In genomic region chr9:134717793-134718645, GRCh38 we compare ENCODE assay signal across 20 cellular contexts.
"Had no signal": no experiment of that assay in that cellular context is flagged by ENCODE, and none has a peak within 500 bp of the region (broad histone marks: within the 10 kb centered on the region; RNA-seq: fewer than 3 reads in every experiment).

No MANE protein-coding gene starts in this region.

- H3K4me3 Mint-ChIP-seq: activated CD4-positive, alpha-beta T cell treated with anti-CD3 and anti-CD28 coated beads, Interleukin-2, amount 10 ng/mL, durations not matched to agents 7 days and 5 days; activated CD8-positive, alpha-beta T cell treated with anti-CD3 and anti-CD28 coated beads, Interleukin-2, amount 10 ng/mL, durations not matched to agents 7 days and 5 days; activated T-cell treated with anti-CD3 and anti-CD28 coated beads, Interleukin-2, amount 50 U/mL, for 24 hours; effector memory CD8-positive, alpha-beta T cell; neural crest cell; stimulated activated effector memory CD8-positive, alpha-beta T cell treated with anti-CD3 and anti-CD28 coated beads, Interleukin-12 subunit alpha, Interleukin-12 subunit beta, amount 100 ng/mL, for 72 hours had no signal

- H3K4me1 Mint-ChIP-seq: activated CD4-positive, alpha-beta T cell treated with anti-CD3 and anti-CD28 coated beads, Interleukin-2, amount 10 ng/mL, durations not matched to agents 7 days and 5 days; neural crest cell had no signal

- DNase-seq: activated CD4-positive, alpha-beta T cell treated with anti-CD3 and anti-CD28 coated beads, Interleukin-2, amount 10 ng/mL, durations not matched to agents 7 days and 5 days; activated CD4-positive, CD25-positive, alpha-beta regulatory T cell; activated CD8-positive, alpha-beta T cell treated with anti-CD3 and anti-CD28 coated beads, Interleukin-2, amount 10 ng/mL, durations not matched to agents 7 days and 5 days; activated naive CD4-positive, alpha-beta T cell treated with Interleukin-2 at 50 U/mL for 16 hours; activated T-cell treated with anti-CD3 and anti-CD28 coated beads, Interleukin-2, amount 50 U/mL, for 24 hours; effector memory CD8-positive, alpha-beta T cell; foreskin fibroblast; glutamatergic neuron; midbrain; stimulated activated CD4-positive, alpha-beta T cell treated with anti-CD3 and anti-CD28 coated beads, Interleukin-4, amount 100 ng/mL, for 24 hours; stomach; T-helper 1 cell; T-helper 9 cell; thyroid gland; uterus had no signal

- H3K9me3 ChIP-seq: breast epithelium, stomach, thyroid gland, uterus had no signal

- H3K36me3 ChIP-seq: breast epithelium, thyroid gland, uterus had no signal

- H3K4me1 ChIP-seq: breast epithelium, thyroid gland, uterus had no signal

- H3K36me3 Mint-ChIP-seq: stimulated activated effector memory CD8-positive, alpha-beta T cell treated with anti-CD3 and anti-CD28 coated beads, Interleukin-12 subunit alpha, Interleukin-12 subunit beta, amount 100 ng/mL, for 72 hours had no signal

- H3K4me3 ChIP-seq: breast epithelium, lung, stomach, thyroid gland, uterus had no signal

- H3K27ac ChIP-seq: breast epithelium, thyroid gland, uterus had no signal

- H3K27ac Mint-ChIP-seq: activated CD4-positive, alpha-beta T cell treated with anti-CD3 and anti-CD28 coated beads, Interleukin-2, amount 10 ng/mL, durations not matched to agents 7 days and 5 days; activated CD8-positive, alpha-beta T cell treated with anti-CD3 and anti-CD28 coated beads, Interleukin-2, amount 10 ng/mL, durations not matched to agents 7 days and 5 days; activated T-cell treated with anti-CD3 and anti-CD28 coated beads, Interleukin-2, amount 50 U/mL, for 24 hours; activated T-helper 2 cell treated with anti-CD3 and anti-CD28 coated beads, Interferon-gamma antibody, Interleukin-2, Interleukin-4, amounts not matched to agents 10 μg/mL and 5 μg/mL and 100 μg/mL, durations not matched to agents 14 hours and 24 hours and 36 hours; effector memory CD8-positive, alpha-beta T cell; stimulated activated effector memory CD8-positive, alpha-beta T cell treated with anti-CD3 and anti-CD28 coated beads, Interleukin-12 subunit alpha, Interleukin-12 subunit beta, amount 100 ng/mL, for 72 hours had no signal

- H3K9me3 Mint-ChIP-seq: activated T-cell treated with anti-CD3 and anti-CD28 coated beads, Interleukin-2, amount 50 U/mL, for 24 hours had no signal

- ATAC-seq: activated CD8-positive, alpha-beta T cell treated with anti-CD3 and anti-CD28 coated beads, Interleukin-2, amount 10 ng/mL, durations not matched to agents 7 days and 5 days; effector memory CD8-positive, alpha-beta T cell; stimulated activated effector memory CD8-positive, alpha-beta T cell treated with anti-CD3 and anti-CD28 coated beads, Interleukin-12 subunit alpha, Interleukin-12 subunit beta, amount 100 ng/mL, for 72 hours had no signal

- H3K27me3 ChIP-seq: breast epithelium, thyroid gland, uterus had no signal
